ENCODE assay signal across 8 cellular contexts in the genomic region with DNA sequence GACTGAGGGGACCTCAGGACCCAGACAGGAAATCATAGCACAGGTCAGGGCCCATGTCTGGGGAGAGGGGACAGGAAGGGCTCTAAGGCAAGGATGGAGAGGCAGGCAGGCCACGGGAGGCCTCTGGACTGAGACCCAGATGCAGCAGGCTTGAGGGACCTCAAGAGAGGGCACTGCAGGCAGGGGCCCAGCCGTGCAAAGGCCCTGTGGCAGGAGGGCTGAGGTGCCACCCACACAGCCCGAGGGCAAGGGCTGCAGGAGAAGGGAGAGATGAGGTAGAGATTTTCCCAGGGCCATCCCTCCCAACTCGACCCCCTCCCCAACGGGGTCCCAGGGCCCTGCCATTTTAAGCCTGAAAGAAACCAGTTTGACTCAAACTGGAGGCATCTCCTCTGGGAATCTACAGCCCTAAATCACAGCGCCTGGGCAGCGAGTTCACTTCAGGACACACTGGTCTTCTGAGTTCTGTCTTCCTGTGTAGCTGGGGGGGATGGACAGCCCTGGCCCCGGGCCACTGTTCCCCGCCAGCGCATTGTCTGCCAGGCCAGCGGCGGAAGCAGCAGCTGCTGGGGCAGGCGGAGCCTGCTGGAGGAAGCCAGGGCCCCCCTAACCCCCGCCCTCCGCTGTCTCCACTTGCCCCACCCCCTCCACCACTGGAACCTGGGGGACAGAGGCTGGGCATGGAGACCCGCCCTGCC. TPM values are rescaled to one million over a fixed set of nuclear protein-coding genes. Genes with fewer than 3 reads are reported as not detected.
DNase-seq lines count a peak whose midpoint lies in the region; TF ChIP-seq lines count a peak whose summit lies in the region.

No MANE protein-coding gene starts in this region.

- H3K4me1 ChIP-seq in left ventricle myocardium inferior (peaks cover 79% of the 10 kb centered on the region), prostate gland (replicated peaks) (peaks cover 8% of the 10 kb centered on the region)

- in situ Hi-C loops in GM13976 (cut with MboI; ENCODE audit: low sequenced_read_pairs, unreplicated experiment) = no loop called here

- TF ChIP-seq POLR2A in prostate gland (IDR thresholded peaks at IDR 0.05) = no peak

- H3K4me3 ChIP-seq in left ventricle myocardium inferior (peak overlapping the region; percentile 43), prostate gland (no peak overlapping the region)

- H3K27ac ChIP-seq in left ventricle myocardium inferior (replicated peaks) (peak overlapping the region; percentile 94), prostate gland (peak overlapping the region; percentile 49 to 70)

- H3K27me3 Mint-ChIP-seq in T-helper 2 cell treated with Interferon-gamma antibody and Interleukin-4, amounts not matched to agents 5 μg/mL and 100 μg/mL, for 36 hours (ENCODE audit: low read depth) = no peaks in the 10 kb centered on the region

- H3K27ac Mint-ChIP-seq in T-helper 2 cell treated with Interferon-gamma antibody and Interleukin-4, amounts not matched to agents 5 μg/mL and 100 μg/mL, for 36 hours = no peak overlapping the region

- intact Hi-C loops in left ventricle myocardium inferior (cut with micrococcal nuclease) (no loop called here), prostate gland (cut with DNase I) (loop anchor here (2.0 to 10.0 kb wide), 3 partner anchors 120 to 548 kb away; no protein-coding TSS in a partner anchor)

- no peak overlapping the region for H3K4me3 Mint-ChIP-seq in T-helper 2 cell treated with Interferon-gamma antibody and Interleukin-4, amounts not matched to agents 5 μg/mL and 100 μg/mL, for 36 hours

- no peaks in the 10 kb centered on the region for H3K36me3 Mint-ChIP-seq in T-helper 2 cell treated with Interferon-gamma antibody and Interleukin-4, amounts not matched to agents 5 μg/mL and 100 μg/mL, for 36 hours (ENCODE audit: low read depth)

- H3K36me3 ChIP-seq in left ventricle myocardium inferior (no peaks in the 10 kb centered on the region), prostate gland (no peaks in the 10 kb centered on the region)

- TF ChIP-seq CTCF in left ventricle myocardium inferior (IDR thresholded peaks at IDR 0.05; ENCODE audit: borderline replicate concordance) (no peak), prostate gland (IDR thresholded peaks at IDR 0.05) (no peak), GM13976 (IDR thresholded peaks at IDR 0.05; ENCODE audit: borderline replicate concordance, control extremely low read depth, extremely low read depth, insufficient read depth, missing control alignments) (no peak)

- no peaks in the 10 kb centered on the region for H3K27me3 ChIP-seq in left ventricle myocardium inferior (ENCODE audit: low read depth)
- no peaks in the 10 kb centered on the region for H3K27me3 ChIP-seq in prostate gland (replicated peaks; ENCODE audit: insufficient read depth)

- no peaks in the 10 kb centered on the region for H3K9me3 Mint-ChIP-seq in T-helper 2 cell treated with Interferon-gamma antibody and Interleukin-4, amounts not matched to agents 5 μg/mL and 100 μg/mL, for 36 hours

- WGBS in prostate gland = 13% methylated on average over 15 of the region's 16 CpGs

- H3K4me1 Mint-ChIP-seq in T-helper 2 cell treated with Interferon-gamma antibody and Interleukin-4, amounts not matched to agents 5 μg/mL and 100 μg/mL, for 36 hours (ENCODE audit: low read depth) = no peaks in the 10 kb centered on the region

- no peaks in the 10 kb centered on the region for H3K9me3 ChIP-seq in left ventricle myocardium inferior (replicated peaks)
- H3K9me3 ChIP-seq in prostate gland = no peaks in the 10 kb centered on the region

- peak; percentile 91 for DNase-seq in COR-L47 (lab: John Stamatoyannopoulos, UW)
- peak; percentile 57 for DNase-seq in NCI-H146 treated with DMSO at 0.1 percent for 48 hours (lab: John Stamatoyannopoulos, UW; ENCODE audit: unreplicated experiment)
- DNase-seq in amniotic epithelial cell (ENCODE audit: low read depth) = peak; percentile 96
- DNase-seq in left ventricle myocardium inferior = peak; percentile 95
- DNase-seq in prostate gland (ENCODE audit: low spot score) = peak; percentile 64
- DNase-seq in T-helper 2 cell treated with Interferon-gamma antibody and Interleukin-4, amounts not matched to agents 5 μg/mL and 100 μg/mL, for 36 hours (ENCODE audit: low spot score) = no peak
- no peak for DNase-seq in GM13976 (ENCODE audit: low spot score)
- no peak for DNase-seq in activated effector memory CD4-positive, alpha-beta T cell treated with anti-CD3 and anti-CD28 coated beads, Interleukin-2, amount 50 U/mL, for 16 hours

RNA-seq across cellular contexts. Expression of a gene that starts 20.3 kb away (rescaled TPM):
- total RNA-seq in left ventricle myocardium inferior (not detected), prostate gland (1 to 10 TPM; 7.5 to 7.7 TPM)

Comparison
In these comparisons a context has a peak if more than half of its experiments do, and no peak if none do; other contexts are left out.
1. DNase-seq: peak in COR-L47 (single experiment), NCI-H146 treated with DMSO at 0.1 percent for 48 hours (single experiment), amniotic epithelial cell (single experiment), left ventricle myocardium inferior (single experiment) and prostate gland (single experiment); none in T-helper 2 cell treated with Interferon-gamma antibody and Interleukin-4, amounts not matched to agents 5 μg/mL and 100 μg/mL, for 36 hours (single experiment), GM13976 (single experiment) and activated effector memory CD4-positive, alpha-beta T cell treated with anti-CD3 and anti-CD28 coated beads, Interleukin-2, amount 50 U/mL, for 16 hours (single experiment).